In genomic region chr6:37620519-37620918, GRCh38 we compare ENCODE assay signal across 19 cellular contexts.
DNase-seq lines count a peak whose midpoint lies in the region; ATAC-seq lines count a peak whose summit lies in the region.
"Had no signal": no experiment of that assay in that cellular context is flagged by ENCODE, and none has a peak within 500 bp of the region (broad histone marks: within the 10 kb centered on the region; RNA-seq: fewer than 3 reads in every experiment).

No MANE protein-coding gene starts in this region.

- ATAC-seq in left colon, result peak; percentile 62
- no peak for ATAC-seq in stimulated activated naive B cell treated with anti-CD40 and anti-IgM and Interleukin-4, amounts not matched to agents 10 μg/mL and 1 μg/mL and 100 μg/mL, for 72 hours (replicated peaks)
- ATAC-seq in HG02642 (IDR thresholded peaks at IDR 0.05; ENCODE audit: poor library complexity, unreplicated experiment), result no peak
- ATAC-seq: activated CD8-positive, alpha-beta memory T cell treated with anti-CD3 and anti-CD28 coated beads, Interleukin-2, amount 10 ng/mL, durations not matched to agents 7 days and 5 days; activated naive CD8-positive, alpha-beta T cell treated with anti-CD3 and anti-CD28 coated beads, Interleukin-2, amount 50 U/mL, for 24 hours; body of pancreas had no signal

- H3K27ac Mint-ChIP-seq in stimulated activated naive B cell treated with anti-CD40 and anti-IgM and Interleukin-4, amounts not matched to agents 10 μg/mL and 1 μg/mL and 100 μg/mL, for 72 hours, result peak overlapping the region; percentile 62
- H3K27ac Mint-ChIP-seq: activated CD4-positive, alpha-beta T cell treated with anti-CD3 and anti-CD28 coated beads, Interleukin-2, amount 10 ng/mL, durations not matched to agents 7 days and 5 days; activated CD8-positive, alpha-beta memory T cell treated with anti-CD3 and anti-CD28 coated beads, Interleukin-2, amount 10 ng/mL, durations not matched to agents 7 days and 5 days; activated naive CD8-positive, alpha-beta T cell treated with anti-CD3 and anti-CD28 coated beads, Interleukin-2, amount 50 U/mL, for 24 hours; neural progenitor cell had no signal

- peaks cover 3 to 11% of the 10 kb centered on the region in 2 donors for H3K27me3 Mint-ChIP-seq in stimulated activated naive B cell treated with anti-CD40 and anti-IgM and Interleukin-4, amounts not matched to agents 10 μg/mL and 1 μg/mL and 100 μg/mL, for 72 hours

- no peaks in the 10 kb centered on the region for H3K9me3 Mint-ChIP-seq in stimulated activated naive B cell treated with anti-CD40 and anti-IgM and Interleukin-4, amounts not matched to agents 10 μg/mL and 1 μg/mL and 100 μg/mL, for 72 hours
- H3K9me3 Mint-ChIP-seq: activated CD4-positive, alpha-beta T cell treated with anti-CD3 and anti-CD28 coated beads, Interleukin-2, amount 10 ng/mL, durations not matched to agents 7 days and 5 days; activated naive CD8-positive, alpha-beta T cell treated with anti-CD3 and anti-CD28 coated beads, Interleukin-2, amount 50 U/mL, for 24 hours; neural progenitor cell had no signal

- H3K36me3 Mint-ChIP-seq in stimulated activated naive B cell treated with anti-CD40 and anti-IgM and Interleukin-4, amounts not matched to agents 10 μg/mL and 1 μg/mL and 100 μg/mL, for 72 hours, result no peaks in the 10 kb centered on the region
- H3K36me3 Mint-ChIP-seq: activated CD8-positive, alpha-beta memory T cell treated with anti-CD3 and anti-CD28 coated beads, Interleukin-2, amount 10 ng/mL, durations not matched to agents 7 days and 5 days; neural progenitor cell had no signal

- H3K4me1 Mint-ChIP-seq in stimulated activated naive B cell treated with anti-CD40 and anti-IgM and Interleukin-4, amounts not matched to agents 10 μg/mL and 1 μg/mL and 100 μg/mL, for 72 hours, result peaks cover 54 to 71% of the 10 kb centered on the region in 2 donors

- no peak overlapping the region for H3K4me3 Mint-ChIP-seq in stimulated activated naive B cell treated with anti-CD40 and anti-IgM and Interleukin-4, amounts not matched to agents 10 μg/mL and 1 μg/mL and 100 μg/mL, for 72 hours
- H3K4me3 Mint-ChIP-seq: activated CD4-positive, alpha-beta T cell treated with anti-CD3 and anti-CD28 coated beads, Interleukin-2, amount 10 ng/mL, durations not matched to agents 7 days and 5 days; activated CD8-positive, alpha-beta memory T cell treated with anti-CD3 and anti-CD28 coated beads, Interleukin-2, amount 10 ng/mL, durations not matched to agents 7 days and 5 days; activated naive CD8-positive, alpha-beta T cell treated with anti-CD3 and anti-CD28 coated beads, Interleukin-2, amount 50 U/mL, for 24 hours; neural progenitor cell had no signal

- DNase-seq in HuH-7 (ENCODE audit: low spot score), result peak; percentile 74
- DNase-seq in NOMO-1 treated with dmso at 0.1 percent for 144 hours (lab: John Stamatoyannopoulos, UW; ENCODE audit: unreplicated experiment), result peak; percentile 65
- DNase-seq in left colon, result no peak
- DNase-seq in stimulated activated naive B cell treated with anti-CD40 and anti-IgM and Interleukin-4, amounts not matched to agents 10 μg/mL and 1 μg/mL and 100 μg/mL, for 72 hours, result no peak
- no peak for DNase-seq in AG20443 (ENCODE audit: low spot score)
- no peak for DNase-seq in activated CD4-positive, alpha-beta T cell treated with anti-CD3 and anti-CD28 coated beads for 1 hour
- DNase-seq: activated CD4-positive, alpha-beta T cell treated with anti-CD3 and anti-CD28 coated beads, Interleukin-2, amount 10 ng/mL, durations not matched to agents 7 days and 5 days; activated CD8-positive, alpha-beta memory T cell treated with anti-CD3 and anti-CD28 coated beads, Interleukin-2, amount 10 ng/mL, durations not matched to agents 7 days and 5 days; activated naive CD8-positive, alpha-beta T cell treated with anti-CD3 and anti-CD28 coated beads, Interleukin-2, amount 50 U/mL, for 24 hours; body of pancreas; Calu3; effector CD4-positive, alpha-beta T cell; foreskin melanocyte; NCI-H1436 treated with DMSO at 0.1 percent for 48 hours; NCI-H524; stimulated activated naive CD4-positive, alpha-beta T cell; T-helper 1 cell had no signal

- intact Hi-C loops in left colon (cut with DNase I, micrococcal nuclease), result no loop called here

Comparison
In these comparisons a context has a peak if more than half of its experiments do, and no peak if none do; other contexts are left out.
1. DNase-seq: peak in HuH-7 (single experiment) and NOMO-1 treated with dmso at 0.1 percent for 144 hours (single experiment); none in left colon (0 of 2), stimulated activated naive B cell treated with anti-CD40 and anti-IgM and Interleukin-4, amounts not matched to agents 10 μg/mL and 1 μg/mL and 100 μg/mL, for 72 hours (single experiment), AG20443 (single experiment) and activated CD4-positive, alpha-beta T cell treated with anti-CD3 and anti-CD28 coated beads for 1 hour (single experiment).